ENCODE assay signal across 35 cellular contexts in the genomic region with DNA sequence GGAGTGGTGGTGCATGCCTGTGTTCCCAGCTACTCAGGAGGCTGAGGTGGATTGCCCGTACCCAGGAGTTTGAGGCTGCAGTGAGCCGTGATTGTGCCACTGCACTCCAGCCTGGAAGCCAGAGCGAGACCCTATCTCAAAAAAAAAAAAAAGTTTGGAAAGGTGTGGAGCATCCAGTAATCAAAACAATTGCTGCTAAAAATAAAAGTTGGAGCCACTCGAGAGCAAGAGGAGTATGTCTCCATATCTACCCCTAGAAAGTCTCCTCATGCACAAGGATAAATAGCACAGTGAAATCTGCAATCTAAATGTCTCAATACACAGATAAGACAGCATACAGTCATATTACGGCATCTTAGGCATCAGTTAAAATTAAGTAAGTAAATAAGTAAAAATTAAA.
"Had no signal": no experiment of that assay in that cellular context is flagged by ENCODE, and none has a peak within 500 bp of the region (broad histone marks: within the 10 kb centered on the region; RNA-seq: fewer than 3 reads in every experiment).

No MANE protein-coding gene starts in this region.

- H3K4me3 Mint-ChIP-seq: activated B cell treated with CpG ODN at 0.5 μM for 24 hours; activated CD4-positive, alpha-beta memory T cell treated with anti-CD3 and anti-CD28 coated beads for 36 hours; activated CD4-positive, alpha-beta T cell treated with anti-CD3 and anti-CD28 coated beads, Interleukin-2, amount 10 ng/mL, durations not matched to agents 24 days and 14 days; activated CD8-positive, alpha-beta T cell treated with anti-CD3 and anti-CD28 coated beads for 36 hours; activated naive CD4-positive, alpha-beta T cell treated with anti-CD3 and anti-CD28 coated beads for 36 hours; activated naive CD8-positive, alpha-beta T cell treated with anti-CD3 and anti-CD28 coated beads for 36 hours; activated T-cell treated with anti-CD3 and anti-CD28 coated beads, Interleukin-2, amount 50 U/mL, for 4 hours; activated T-cell treated with anti-CD3 and anti-CD28 coated beads, Interleukin-2, amount 50 U/mL, for 72 hours; activated T-helper 1 cell treated with anti-CD3 and anti-CD28 coated beads, Interleukin-12 subunit alpha, Interleukin-12 subunit beta, Interleukin-2, Interleukin-4 antibody, amounts not matched to agents 30 ng/mL and 10 ng/mL and 1 ng/mL, durations not matched to agents 14 hours and 24 hours and 36 hours; activated T-helper 17 cell treated with anti-CD3 and anti-CD28 coated beads, Interleukin-2, amount 50 U/mL, for 72 hours; T-helper 1 cell treated with Interleukin-12 subunit alpha and Interleukin-12 subunit beta and Interleukin-4 antibody, amounts not matched to agents 30 μg/mL and 1 μg/mL, for 36 hours; T-helper 2 cell treated with Interferon-gamma antibody and Interleukin-4, amounts not matched to agents 5 μg/mL and 100 μg/mL, for 36 hours had no signal

- H3K9me3 ChIP-seq: adrenal gland, body of pancreas, breast epithelium had no signal

- H3K4me1 ChIP-seq: adrenal gland, breast epithelium had no signal

- H3K36me3 ChIP-seq: adrenal gland, brain microvascular endothelial cell, breast epithelium had no signal

- H3K4me3 ChIP-seq: adrenal gland, body of pancreas, breast epithelium had no signal

- H3K27me3 Mint-ChIP-seq: activated CD4-positive, alpha-beta T cell treated with anti-CD3 and anti-CD28 coated beads, Interleukin-2, amount 10 ng/mL, durations not matched to agents 24 days and 14 days; activated CD8-positive, alpha-beta T cell treated with anti-CD3 and anti-CD28 coated beads for 36 hours; activated naive CD8-positive, alpha-beta T cell treated with anti-CD3 and anti-CD28 coated beads for 36 hours; activated T-helper 17 cell treated with anti-CD3 and anti-CD28 coated beads, Interleukin-2, amount 50 U/mL, for 72 hours had no signal

- H3K4me1 Mint-ChIP-seq: activated B cell treated with CpG ODN at 0.5 μM for 24 hours; activated CD4-positive, alpha-beta T cell treated with anti-CD3 and anti-CD28 coated beads, Interleukin-2, amount 10 ng/mL, durations not matched to agents 24 days and 14 days; activated naive CD8-positive, alpha-beta T cell treated with anti-CD3 and anti-CD28 coated beads for 36 hours; activated T-helper 17 cell treated with anti-CD3 and anti-CD28 coated beads, Interleukin-2, amount 50 U/mL, for 72 hours had no signal

- DNase-seq: activated B cell treated with CpG ODN at 0.5 μM for 24 hours; activated CD4-positive, alpha-beta memory T cell treated with anti-CD3 and anti-CD28 coated beads for 36 hours; activated CD4-positive, alpha-beta T cell treated with anti-CD3 and anti-CD28 coated beads for 4 hours; activated CD4-positive, alpha-beta T cell treated with anti-CD3 and anti-CD28 coated beads, Interleukin-2, amount 10 ng/mL, durations not matched to agents 24 days and 14 days; activated CD4-positive, alpha-beta T cell treated with anti-CD3 and anti-CD28 coated beads, Interleukin-2, amount 50 U/mL, for 1 hour; activated CD4-positive, alpha-beta T cell treated with anti-CD3 and anti-CD28 coated beads, Interleukin-2, amount 50 U/mL, for 4 hours; activated CD4-positive, CD25-positive, alpha-beta regulatory T cell treated with anti-CD3 and anti-CD28 coated beads, Interleukin-2, amount 50 U/mL, for 72 hours; activated CD8-positive, alpha-beta memory T cell treated with anti-CD3 and anti-CD28 coated beads, Interleukin-2, amount 50 U/mL, for 4 hours; activated CD8-positive, alpha-beta T cell treated with anti-CD3 and anti-CD28 coated beads for 36 hours; activated effector memory CD4-positive, alpha-beta T cell treated with anti-CD3 and anti-CD28 coated beads, Interleukin-2, amount 50 U/mL, for 16 hours; activated gamma-delta T cell treated with Interleukin-2 at 50 U/mL for 16 hours; activated naive CD4-positive, alpha-beta T cell; activated naive CD4-positive, alpha-beta T cell treated with anti-CD3 and anti-CD28 coated beads for 36 hours; activated naive CD4-positive, alpha-beta T cell treated with anti-CD3 and anti-CD28 coated beads, Interleukin-2, amount 50 U/mL, for 16 hours; activated naive CD8-positive, alpha-beta T cell treated with anti-CD3 and anti-CD28 coated beads for 36 hours; activated T-cell treated with anti-CD3 and anti-CD28 coated beads for 4 hours; activated T-cell treated with anti-CD3 and anti-CD28 coated beads, Interleukin-2, amount 50 U/mL, for 1 hour; activated T-cell treated with anti-CD3 and anti-CD28 coated beads, Interleukin-2, amount 50 U/mL, for 4 hours; activated T-cell treated with anti-CD3 and anti-CD28 coated beads, Interleukin-2, amount 50 U/mL, for 72 hours; adrenal gland; amniotic stem cell; aorta; body of pancreas; brain microvascular endothelial cell; central memory CD4-positive, alpha-beta T cell; T-helper 1 cell; T-helper 2 cell; T-helper 9 cell had no signal

- H3K36me3 Mint-ChIP-seq: activated CD4-positive, alpha-beta memory T cell treated with anti-CD3 and anti-CD28 coated beads for 36 hours; activated naive CD4-positive, alpha-beta T cell treated with anti-CD3 and anti-CD28 coated beads, Interleukin-2, amount 50 U/mL, for 72 hours; activated naive CD8-positive, alpha-beta T cell treated with anti-CD3 and anti-CD28 coated beads for 36 hours had no signal

- ATAC-seq: activated CD8-positive, alpha-beta T cell treated with anti-CD3 and anti-CD28 coated beads for 36 hours; activated naive CD4-positive, alpha-beta T cell treated with anti-CD3 and anti-CD28 coated beads, Interleukin-2, amount 50 U/mL, for 72 hours; activated T-cell treated with anti-CD3 and anti-CD28 coated beads, Interleukin-2, amount 50 U/mL, for 4 hours; activated T-cell treated with anti-CD3 and anti-CD28 coated beads, Interleukin-2, amount 50 U/mL, for 72 hours; activated T-helper 17 cell treated with anti-CD3 and anti-CD28 coated beads, Interleukin-2, amount 50 U/mL, for 72 hours; body of pancreas had no signal

- H3K9me3 Mint-ChIP-seq: activated B cell treated with CpG ODN at 0.5 μM for 24 hours; activated CD4-positive, alpha-beta memory T cell treated with anti-CD3 and anti-CD28 coated beads for 36 hours; activated CD4-positive, alpha-beta T cell treated with anti-CD3 and anti-CD28 coated beads, Interleukin-2, amount 10 ng/mL, durations not matched to agents 24 days and 14 days; activated CD8-positive, alpha-beta T cell treated with anti-CD3 and anti-CD28 coated beads for 36 hours; activated naive CD4-positive, alpha-beta T cell treated with anti-CD3 and anti-CD28 coated beads for 36 hours; activated naive CD4-positive, alpha-beta T cell treated with anti-CD3 and anti-CD28 coated beads, Interleukin-2, amount 50 U/mL, for 72 hours; activated T-cell treated with anti-CD3 and anti-CD28 coated beads, Interleukin-2, amount 50 U/mL, for 4 hours; activated T-cell treated with anti-CD3 and anti-CD28 coated beads, Interleukin-2, amount 50 U/mL, for 72 hours; activated T-helper 1 cell treated with anti-CD3 and anti-CD28 coated beads, Interleukin-12 subunit alpha, Interleukin-12 subunit beta, Interleukin-2, Interleukin-4 antibody, amounts not matched to agents 30 ng/mL and 10 ng/mL and 1 ng/mL, durations not matched to agents 14 hours and 24 hours and 36 hours; activated T-helper 17 cell treated with anti-CD3 and anti-CD28 coated beads, Interleukin-2, amount 50 U/mL, for 72 hours; T-helper 1 cell treated with Interleukin-12 subunit alpha and Interleukin-12 subunit beta and Interleukin-4 antibody, amounts not matched to agents 30 μg/mL and 1 μg/mL, for 36 hours; T-helper 2 cell treated with Interferon-gamma antibody and Interleukin-4, amounts not matched to agents 5 μg/mL and 100 μg/mL, for 36 hours had no signal

- H3K27ac Mint-ChIP-seq: activated B cell treated with CpG ODN at 0.5 μM for 24 hours; activated CD4-positive, alpha-beta memory T cell treated with anti-CD3 and anti-CD28 coated beads for 36 hours; activated CD4-positive, alpha-beta T cell treated with anti-CD3 and anti-CD28 coated beads, Interleukin-2, amount 10 ng/mL, durations not matched to agents 24 days and 14 days; activated CD8-positive, alpha-beta T cell treated with anti-CD3 and anti-CD28 coated beads for 36 hours; activated naive CD4-positive, alpha-beta T cell treated with anti-CD3 and anti-CD28 coated beads for 36 hours; activated naive CD4-positive, alpha-beta T cell treated with anti-CD3 and anti-CD28 coated beads, Interleukin-2, amount 50 U/mL, for 72 hours; activated naive CD8-positive, alpha-beta T cell treated with anti-CD3 and anti-CD28 coated beads for 36 hours; activated T-cell treated with anti-CD3 and anti-CD28 coated beads, Interleukin-2, amount 50 U/mL, for 72 hours; activated T-helper 1 cell treated with anti-CD3 and anti-CD28 coated beads, Interleukin-12 subunit alpha, Interleukin-12 subunit beta, Interleukin-2, Interleukin-4 antibody, amounts not matched to agents 30 ng/mL and 10 ng/mL and 1 ng/mL, durations not matched to agents 14 hours and 24 hours and 36 hours; activated T-helper 17 cell treated with anti-CD3 and anti-CD28 coated beads, Interleukin-2, amount 50 U/mL, for 72 hours; T-helper 1 cell treated with Interleukin-12 subunit alpha and Interleukin-12 subunit beta and Interleukin-4 antibody, amounts not matched to agents 30 μg/mL and 1 μg/mL, for 36 hours; T-helper 2 cell treated with Interferon-gamma antibody and Interleukin-4, amounts not matched to agents 5 μg/mL and 100 μg/mL, for 36 hours had no signal

- H3K27ac ChIP-seq: adrenal gland, body of pancreas, brain microvascular endothelial cell, breast epithelium, VCaP had no signal

- H3K27me3 ChIP-seq: adrenal gland, body of pancreas, brain microvascular endothelial cell, breast epithelium had no signal
